ENCODE assay signal across 24 cellular contexts in genomic region chr6:34524989-34525388, GRCh38. TPM values are rescaled to one million over a fixed set of nuclear protein-coding genes. Genes with fewer than 3 reads are reported as not detected.
"Had no signal": no experiment of that assay in that cellular context is flagged by ENCODE, and none has a peak within 500 bp of the region (broad histone marks: within the 10 kb centered on the region; RNA-seq: fewer than 3 reads in every experiment).

No MANE protein-coding gene starts in this region.

- H3K4me1 ChIP-seq: colonic mucosa, prostate gland had no signal

- H3K4me3 ChIP-seq: colonic mucosa, mucosa of descending colon, pancreas, prostate gland, right lobe of liver, testis, tibial nerve had no signal

- H3K36me3 ChIP-seq: colonic mucosa, pancreas, prostate gland, right lobe of liver, tibial nerve had no signal

- H3K9me3 ChIP-seq: colonic mucosa, mucosa of descending colon, pancreas, prostate gland, right lobe of liver, testis, tibial nerve had no signal

- ATAC-seq: mucosa of descending colon; naive thymus-derived CD8-positive, alpha-beta T cell; pancreas; right lobe of liver; stimulated activated memory B cell treated with anti-CD40 and anti-IgM and Interleukin-4, amounts not matched to agents 10 μg/mL and 1 μg/mL and 100 μg/mL, for 72 hours; stimulated activated naive CD8-positive, alpha-beta T cell treated with anti-CD3 and anti-CD28 coated beads, Interleukin-15, amount 100 ng/mL, for 72 hours had no signal

- FAIRE-seq: endothelial cell of umbilical vein, islet of Langerhans, pancreas had no signal

- DNase-seq: colonic mucosa; dermis blood vessel endothelial cell; effector CD4-positive, alpha-beta T cell; foreskin melanocyte; hippocampal formation; kidney glomerular epithelial cell; mammary epithelial cell; mucosa of descending colon; nucleus accumbens; stimulated activated CD4-positive, alpha-beta T cell treated with anti-CD3 and anti-CD28 coated beads, Interleukin-15, amount 100 ng/mL, for 24 hours; stimulated activated CD4-positive, alpha-beta T cell treated with anti-CD3 and anti-CD28 coated beads, Interleukin-1b, Interleukin-23, amount 100 ng/mL, for 48 hours; stimulated activated CD4-positive, alpha-beta T cell treated with anti-CD3 and anti-CD28 coated beads, Interleukin-4, amount 100 ng/mL, for 24 hours; stimulated activated naive CD8-positive, alpha-beta T cell treated with anti-CD3 and anti-CD28 coated beads, Interleukin-15, amount 100 ng/mL, for 72 hours; testis had no signal

- H3K27me3 ChIP-seq: colonic mucosa, pancreas, right lobe of liver, testis, tibial nerve had no signal

- H3K27ac ChIP-seq: colonic mucosa, pancreas, prostate gland, right lobe of liver, testis, tibial nerve had no signal

RNA-seq across cellular contexts. Expression of gene SPDEF, which starts 31.1 kb away (rescaled TPM):
- total RNA-seq: endothelial cell of umbilical vein; naive thymus-derived CD8-positive, alpha-beta T cell; renal cortical epithelial cell; right lobe of liver; tibial nerve had no signal
- polyA plus RNA-seq: endothelial cell of umbilical vein; mammary epithelial cell; naive thymus-derived CD8-positive, alpha-beta T cell had no signal

RNA-seq across cellular contexts. Expression of gene PACSIN1, which starts 59.1 kb away (rescaled TPM):
- total RNA-seq: dermis blood vessel endothelial cell, endothelial cell of umbilical vein, mammary epithelial cell, mesenteric fat pad had no signal
